9 cellular contexts compared by ENCODE assay signal in the genomic region with DNA sequence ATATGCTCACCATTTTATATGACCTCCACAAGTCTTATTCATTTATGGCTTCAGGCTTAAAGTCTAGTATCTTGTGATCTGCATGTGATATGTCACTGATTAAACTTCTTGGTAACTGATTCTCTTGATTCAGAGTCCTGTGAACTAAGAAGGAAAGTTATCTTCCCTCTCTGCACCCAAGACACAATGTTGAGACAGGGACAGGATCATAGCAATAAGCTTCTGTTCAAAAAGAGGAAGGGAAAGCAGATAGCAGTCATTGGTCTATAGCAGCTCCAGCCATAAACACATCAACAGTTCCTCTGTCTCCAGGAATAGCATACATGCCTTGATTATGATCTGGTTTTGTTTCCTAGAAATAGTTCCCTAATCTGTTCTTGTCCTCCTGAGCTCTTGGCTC.
A peak's percentile ranks its signal among the peaks of the same experiment; 100 is the strongest.
DNase-seq lines count a peak whose midpoint lies in the region; ATAC-seq lines count a peak whose summit lies in the region.
"Had no signal": no experiment of that assay in that cellular context is flagged by ENCODE, and none has a peak within 500 bp of the region (broad histone marks: within the 10 kb centered on the region; RNA-seq: fewer than 3 reads in every experiment).

No MANE protein-coding gene starts in this region.

- DNase-seq in Kasumi-1 (lab: John Stamatoyannopoulos, UW) (peak; percentile 83 to 84), left lobe of liver (ENCODE audit: low spot score) (no peak)
- no peak for DNase-seq in stimulated activated naive CD4-positive, alpha-beta T cell treated with Interleukin-2 at 50 U/mL for 16 hours (lab: John Stamatoyannopoulos, UW)
- DNase-seq in activated T-cell treated with anti-CD3 and anti-CD28 coated beads, Interleukin-2, amount 50 U/mL, for 72 hours, result no peak
- DNase-seq in activated CD4-positive, CD25-positive, alpha-beta regulatory T cell (lab: John Stamatoyannopoulos, UW), result no peak
- no peak for DNase-seq in activated CD8-positive, alpha-beta memory T cell treated with anti-CD3 and anti-CD28 coated beads for 24 hours
- DNase-seq: NCI-H524 treated with DMSO at 0.1 percent for 48 hours had no signal

- H3K36me3 Mint-ChIP-seq in activated T-cell treated with anti-CD3 and anti-CD28 coated beads, Interleukin-2, amount 50 U/mL, for 72 hours (ENCODE audit: insufficient read depth in 2 of 2), result no peaks in the 10 kb centered on the region

- H3K4me1 Mint-ChIP-seq in activated T-cell treated with anti-CD3 and anti-CD28 coated beads, Interleukin-2, amount 50 U/mL, for 72 hours (ENCODE audit: low read depth), result no peaks in the 10 kb centered on the region

- H3K9me3 Mint-ChIP-seq in activated T-cell treated with anti-CD3 and anti-CD28 coated beads, Interleukin-2, amount 50 U/mL, for 72 hours, result no peaks in the 10 kb centered on the region

- H3K27me3 Mint-ChIP-seq in activated T-cell treated with anti-CD3 and anti-CD28 coated beads, Interleukin-2, amount 50 U/mL, for 72 hours (ENCODE audit: low read depth), result peaks cover 31% of the 10 kb centered on the region

- ATAC-seq in GM18861 (IDR thresholded peaks at IDR 0.05; ENCODE audit: unreplicated experiment), result peak; percentile 91
- peak; percentile 74 for ATAC-seq in HG02571 (IDR thresholded peaks at IDR 0.05; ENCODE audit: unreplicated experiment)
- peak; percentile 49 for ATAC-seq in left lobe of liver
- ATAC-seq in activated T-cell treated with anti-CD3 and anti-CD28 coated beads, Interleukin-2, amount 50 U/mL, for 72 hours (replicated peaks in 1 of 2), result no peak

- no peak overlapping the region for H3K4me3 Mint-ChIP-seq in activated T-cell treated with anti-CD3 and anti-CD28 coated beads, Interleukin-2, amount 50 U/mL, for 72 hours

- H3K27ac Mint-ChIP-seq in activated T-cell treated with anti-CD3 and anti-CD28 coated beads, Interleukin-2, amount 50 U/mL, for 72 hours, result no peak overlapping the region

Comparison
In these comparisons a context has a peak if more than half of its experiments do, and no peak if none do; other contexts are left out.
1. ATAC-seq: peak in GM18861 (single experiment), HG02571 (single experiment) and left lobe of liver (single experiment); none in activated T-cell treated with anti-CD3 and anti-CD28 coated beads, Interleukin-2, amount 50 U/mL, for 72 hours (0 of 2).
2. DNase-seq: peak in Kasumi-1 (2 of 2); none in left lobe of liver (single experiment), stimulated activated naive CD4-positive, alpha-beta T cell treated with Interleukin-2 at 50 U/mL for 16 hours (single experiment), activated T-cell treated with anti-CD3 and anti-CD28 coated beads, Interleukin-2, amount 50 U/mL, for 72 hours (0 of 2), activated CD4-positive, CD25-positive, alpha-beta regulatory T cell (0 of 4) and activated CD8-positive, alpha-beta memory T cell treated with anti-CD3 and anti-CD28 coated beads for 24 hours (single experiment).